Comparison of ENCODE assay signal across 23 cellular contexts in the genomic region with DNA sequence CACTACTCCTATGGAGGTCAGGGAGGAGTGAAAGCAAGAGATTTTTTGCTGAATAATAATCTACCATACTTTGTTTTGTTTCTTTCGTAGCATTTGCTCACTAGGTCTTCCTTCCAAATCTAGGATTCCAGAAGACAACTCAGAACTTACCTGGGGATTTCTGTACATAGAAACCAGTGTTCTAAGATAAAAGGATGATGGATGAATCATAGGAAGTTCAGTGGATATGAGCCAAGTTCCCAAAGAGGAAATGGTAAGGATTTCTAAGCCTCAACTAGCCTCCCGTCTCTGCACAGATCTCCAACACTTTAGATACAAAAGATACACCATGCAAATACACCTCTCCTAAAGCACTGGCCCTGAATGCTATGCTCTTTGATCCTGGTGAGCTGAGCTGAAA.
A peak's percentile ranks its signal among the peaks of the same experiment; 100 is the strongest.
DNase-seq lines count a peak whose midpoint lies in the region; ATAC-seq, FAIRE-seq and TF ChIP-seq lines count a peak whose summit lies in the region.
"Had no signal": no experiment of that assay in that cellular context is flagged by ENCODE, and none has a peak within 500 bp of the region (broad histone marks: within the 10 kb centered on the region; RNA-seq: fewer than 3 reads in every experiment).

No MANE protein-coding gene starts in this region.

- no peaks in the 10 kb centered on the region for H3K9me1 ChIP-seq in keratinocyte (ENCODE audit: control insufficient read depth, extremely low read depth, insufficient read depth, low read length)

- dilution Hi-C loops in keratinocyte (cut with MboI; ENCODE audit: extremely low pct_ligation_motif_present, low sequenced_read_pairs): no loop called here

- H3K4me1 Mint-ChIP-seq in MCF 10A (ENCODE audit: insufficient read depth, unreplicated experiment): no peaks in the 10 kb centered on the region
- H3K4me1 Mint-ChIP-seq in effector memory CD8-positive, alpha-beta T cell (ENCODE audit: low read depth in 2 of 2): no peaks in the 10 kb centered on the region
- H3K4me1 Mint-ChIP-seq: B cell; CD4-positive, CD25-positive, alpha-beta regulatory T cell had no signal

- no peak overlapping the region for H2AFZ ChIP-seq in keratinocyte (ENCODE audit: control insufficient read depth, low read length)
- H2AFZ ChIP-seq: GM23248 had no signal

- no peak for TF ChIP-seq CTCF in MCF 10A (IDR thresholded peaks at IDR 0.05; ENCODE audit: unreplicated experiment)
- no peak for TF ChIP-seq CTCF in breast epithelium (IDR thresholded peaks at IDR 0.05)
- no peak for TF ChIP-seq CTCF in bronchial epithelial cell (IDR thresholded peaks at IDR 0.05; ENCODE audit: insufficient read depth, low read length, severe bottlenecking)
- no peak for TF ChIP-seq CTCF in keratinocyte (optimal IDR thresholded peaks at IDR 0.05 in 1 of 3, IDR thresholded peaks at IDR 0.05 in 1 of 3, conservative IDR thresholded peaks at IDR 0.05 in 1 of 3; ENCODE audit: extremely low read depth in 1 of 3, insufficient read depth in 2 of 3, low read length in 3 of 3)
- TF ChIP-seq CTCF in lower lobe of right lung (IDR thresholded peaks at IDR 0.05): no peak

- H3K9me3 ChIP-seq in breast epithelium: no peaks in the 10 kb centered on the region
- no peaks in the 10 kb centered on the region for H3K9me3 ChIP-seq in keratinocyte (ENCODE audit: control insufficient read depth, low read depth, low read length)
- no peaks in the 10 kb centered on the region for H3K9me3 ChIP-seq in lower lobe of right lung
- H3K9me3 ChIP-seq: BLaER1, Caco-2 had no signal

- peaks cover 2% of the 10 kb centered on the region for H3K27me3 Mint-ChIP-seq in MCF 10A (ENCODE audit: insufficient read depth, unreplicated experiment)
- H3K27me3 Mint-ChIP-seq in effector memory CD8-positive, alpha-beta T cell: no peaks in the 10 kb centered on the region
- H3K27me3 Mint-ChIP-seq: B cell; CD4-positive, CD25-positive, alpha-beta regulatory T cell had no signal

- intact Hi-C loops in MCF 10A (cut with micrococcal nuclease): no loop called here
- intact Hi-C loops in breast epithelium (cut with DNase I; ENCODE audit: low total_unique reads): no loop called here
- intact Hi-C loops in lower lobe of right lung (cut with DNase I): no loop called here

- peak overlapping the region; percentile 3 for H3K4me2 ChIP-seq in keratinocyte (ENCODE audit: control insufficient read depth, extremely low read depth, insufficient read depth, low read depth, low read length)
- H3K4me2 ChIP-seq: BLaER1 had no signal

- DNase-seq in MCF 10A (ENCODE audit: unreplicated experiment): peak; percentile 39
- DNase-seq in breast epithelium (ENCODE audit: low spot score in 2 of 2): no peak
- peak; percentile 15 for DNase-seq in bronchial epithelial cell (ENCODE audit: low read depth)
- no peak for DNase-seq in keratinocyte (ENCODE audit: low read depth, low spot score)
- no peak for DNase-seq in lower lobe of right lung
- DNase-seq in effector memory CD8-positive, alpha-beta T cell: no peak
- DNase-seq in hypothalamus (lab: John Stamatoyannopoulos, UW): no peak
- DNase-seq: Caco-2; CD4-positive, CD25-positive, alpha-beta regulatory T cell; CD8-positive, alpha-beta T cell; DMS153; DND-41; GM23248; H7; HCEC 1CT had no signal

- H3K9me3 Mint-ChIP-seq in MCF 10A (ENCODE audit: unreplicated experiment): no peaks in the 10 kb centered on the region
- H3K9me3 Mint-ChIP-seq in effector memory CD8-positive, alpha-beta T cell: peaks cover 0 to 7% of the 10 kb centered on the region in 2 donors

- no peak overlapping the region for H3K9ac ChIP-seq in keratinocyte (ENCODE audit: control insufficient read depth, extremely low read depth, insufficient read depth, low read length)
- H3K9ac ChIP-seq: BLaER1, GM23248 had no signal

- FAIRE-seq in bronchial epithelial cell (lab: Jason Lieb, UNC) (no peak), keratinocyte (lab: Jason Lieb, UNC) (peak; percentile 9)
- FAIRE-seq: A204.1, G401.6, GM12892, H1 had no signal

- CTCF ChIA-PET in MCF 10A (lab: Yijun Ruan, JAX): no interaction called here

- no TSS peak for BruUV-seq in MCF 10A (replicated peaks; lab: Mats Ljungman, UMichigan)

- H3K27ac ChIP-seq in breast epithelium: no peak overlapping the region
- no peak overlapping the region for H3K27ac ChIP-seq in keratinocyte (ENCODE audit: control insufficient read depth, insufficient read depth, low read length)
- H3K27ac ChIP-seq in lower lobe of right lung: no peak overlapping the region
- H3K27ac ChIP-seq: 22Rv1, BLaER1, C4-2B, GM23248 had no signal

- H3K79me2 ChIP-seq in keratinocyte (ENCODE audit: control insufficient read depth, insufficient read depth, low read length): no peaks in the 10 kb centered on the region

- H3K36me3 ChIP-seq in breast epithelium: no peaks in the 10 kb centered on the region
- no peaks in the 10 kb centered on the region for H3K36me3 ChIP-seq in bronchial epithelial cell (ENCODE audit: control insufficient read depth, insufficient read depth, low read length)
- no peaks in the 10 kb centered on the region for H3K36me3 ChIP-seq in keratinocyte (ENCODE audit: control insufficient read depth in 2 of 2, extremely low read depth in 1 of 2, insufficient read depth in 2 of 2, low read length in 2 of 2)
- no peaks in the 10 kb centered on the region for H3K36me3 ChIP-seq in lower lobe of right lung
- H3K36me3 ChIP-seq: BLaER1 had no signal

- H3K4me3 ChIP-seq in breast epithelium (no peak overlapping the region), bronchial epithelial cell (ENCODE audit: low read depth, low read length) (no peak overlapping the region), keratinocyte (ENCODE audit: control insufficient read depth in 2 of 3, extremely low read depth in 1 of 3, insufficient read depth in 2 of 3, low read depth in 1 of 3, low read length in 3 of 3) (no peak overlapping the region), lower lobe of right lung (no peak overlapping the region)
- H3K4me3 ChIP-seq: BLaER1, GM23248 had no signal

- TF ChIP-seq POLR2A in breast epithelium (IDR thresholded peaks at IDR 0.05): no peak

- no peaks in the 10 kb centered on the region for H4K20me1 ChIP-seq in keratinocyte (ENCODE audit: control insufficient read depth, extremely low read depth, insufficient read depth, low read length)
- H4K20me1 ChIP-seq: BLaER1 had no signal

- no peak overlapping the region for H3K4me3 Mint-ChIP-seq in MCF 10A (ENCODE audit: unreplicated experiment)
- no peak overlapping the region for H3K4me3 Mint-ChIP-seq in effector memory CD8-positive, alpha-beta T cell
- H3K4me3 Mint-ChIP-seq: B cell; CD4-positive, CD25-positive, alpha-beta regulatory T cell; CD8-positive, alpha-beta T cell had no signal

- H3K4me1 ChIP-seq in breast epithelium: no peaks in the 10 kb centered on the region
- peaks cover 4% of the 10 kb centered on the region for H3K4me1 ChIP-seq in keratinocyte (ENCODE audit: control insufficient read depth, extremely low read depth, insufficient read depth, low read length)
- no peaks in the 10 kb centered on the region for H3K4me1 ChIP-seq in lower lobe of right lung
- H3K4me1 ChIP-seq: Caco-2 had no signal

- no peaks in the 10 kb centered on the region for H3K36me3 Mint-ChIP-seq in MCF 10A (ENCODE audit: insufficient read depth, unreplicated experiment)
- H3K36me3 Mint-ChIP-seq in effector memory CD8-positive, alpha-beta T cell (ENCODE audit: insufficient read depth): peaks cover 3% of the 10 kb centered on the region
- H3K36me3 Mint-ChIP-seq: CD4-positive, CD25-positive, alpha-beta regulatory T cell; CD8-positive, alpha-beta T cell had no signal

- H3K27me3 ChIP-seq in breast epithelium: no peaks in the 10 kb centered on the region
- no peaks in the 10 kb centered on the region for H3K27me3 ChIP-seq in bronchial epithelial cell (ENCODE audit: control insufficient read depth, insufficient read depth, low read length)
- no peaks in the 10 kb centered on the region for H3K27me3 ChIP-seq in keratinocyte (ENCODE audit: control insufficient read depth, extremely low read depth, insufficient read depth, low read length)
- H3K27me3 ChIP-seq in lower lobe of right lung (ENCODE audit: low read depth): no peaks in the 10 kb centered on the region
- H3K27me3 ChIP-seq: BLaER1 had no signal

- no peak for ATAC-seq in lower lobe of right lung
- ATAC-seq in effector memory CD8-positive, alpha-beta T cell (replicated peaks): no peak
- ATAC-seq: CD8-positive, alpha-beta T cell had no signal

- H3K27ac Mint-ChIP-seq in MCF 10A (ENCODE audit: low read depth, unreplicated experiment): no peak overlapping the region
- no peak overlapping the region for H3K27ac Mint-ChIP-seq in effector memory CD8-positive, alpha-beta T cell
- H3K27ac Mint-ChIP-seq: B cell; CD4-positive, CD25-positive, alpha-beta regulatory T cell; CD8-positive, alpha-beta T cell had no signal

- POLR2A ChIA-PET in MCF 10A (lab: Yijun Ruan, JAX): no interaction called here

Comparison
In these comparisons a context has a peak if more than half of its experiments do, and no peak if none do; other contexts are left out.
1. DNase-seq: peak in MCF 10A (single experiment) and bronchial epithelial cell (single experiment); none in breast epithelium (0 of 2), keratinocyte (single experiment), lower lobe of right lung (single experiment), effector memory CD8-positive, alpha-beta T cell (0 of 3) and hypothalamus (0 of 51).